ENCODE assay signal across 8 cellular contexts in genomic region chr11:27296406-27296994, GRCh38.
A peak's percentile ranks its signal among the peaks of the same experiment; 100 is the strongest.
DNase-seq lines count a peak whose midpoint lies in the region; ATAC-seq and TF ChIP-seq lines count a peak whose summit lies in the region.

No MANE protein-coding gene starts in this region.

- H3K27me3 ChIP-seq in NT2/D1 (ENCODE audit: insufficient read depth, insufficient read length) (no peaks in the 10 kb centered on the region), aorta (ENCODE audit: control insufficient read depth in 1 of 2, insufficient read depth in 2 of 2, low read length in 1 of 2) (no peaks in the 10 kb centered on the region)

- BruUV-seq in Calu3 (replicated peaks; lab: Mats Ljungman, UMichigan), result no TSS peak

- no peak overlapping the region for H3K4me3 Mint-ChIP-seq in Calu3 (ENCODE audit: low read depth, unreplicated experiment)
- H3K4me3 Mint-ChIP-seq in neural crest cell, result no peak overlapping the region

- H3K9ac ChIP-seq in NT2/D1 (ENCODE audit: insufficient read length, low read depth), result no peak overlapping the region

- CTCF ChIA-PET in Calu3 (lab: Charles Lee), result interaction anchor here (0.5 to 2.3 kb wide), 18 partner anchors 9 to 503 kb away, joined by 3 to 38 read pairs (median 5); partner anchors contain the start of gene LGR4

- ATAC-seq in GM19395 (IDR thresholded peaks at IDR 0.05; ENCODE audit: unreplicated experiment) (peak; percentile 81), HG03571 (IDR thresholded peaks at IDR 0.05; ENCODE audit: unreplicated experiment) (peak; percentile 59), aorta (ENCODE audit: low FRiP score) (no peak)

- H3K4me3 ChIP-seq in NT2/D1 (ENCODE audit: insufficient read length, low read depth) (no peak overlapping the region), aorta (ENCODE audit: low read length in 2 of 2) (no peak overlapping the region)

- DNase-seq in Calu3 (peak; percentile 12), NT2/D1 (ENCODE audit: low read depth, low spot score) (peak; percentile 33), dermis microvascular lymphatic vessel endothelial cell (ENCODE audit: low read depth in 2 of 2) (peak; percentile 17 to 63), neural crest cell (ENCODE audit: low read depth, low spot score) (no peak), aorta (no peak), SHP77 treated with DMSO at 0.1 percent for 48 hours (lab: John Stamatoyannopoulos, UW) (no peak)

- no peak overlapping the region for H3K27ac ChIP-seq in aorta (ENCODE audit: low read depth in 1 of 2, low read length in 2 of 2)

- peaks cover 17% of the 10 kb centered on the region for H3K4me1 Mint-ChIP-seq in Calu3 (ENCODE audit: low read depth, unreplicated experiment)
- H3K4me1 Mint-ChIP-seq in neural crest cell, result peaks cover 11% of the 10 kb centered on the region

- 62 to 69% methylated on average over 5 of the region's 5 CpGs for WGBS in aorta, 2 donors

- H3K9me3 Mint-ChIP-seq in Calu3 (ENCODE audit: low read depth, unreplicated experiment) (peaks cover 3% of the 10 kb centered on the region), neural crest cell (peaks cover 9% of the 10 kb centered on the region)

- no peak overlapping the region for H3K27ac Mint-ChIP-seq in Calu3 (ENCODE audit: unreplicated experiment)
- H3K27ac Mint-ChIP-seq in neural crest cell (ENCODE audit: unreplicated experiment), result no peak overlapping the region

- no peaks in the 10 kb centered on the region for H3K36me3 ChIP-seq in NT2/D1 (ENCODE audit: insufficient read depth, insufficient read length, low read length)
- no peaks in the 10 kb centered on the region for H3K36me3 ChIP-seq in aorta (ENCODE audit: control insufficient read depth in 1 of 2, insufficient read depth in 2 of 2, low read length in 1 of 2)

- peaks cover 5% of the 10 kb centered on the region for H3K36me3 Mint-ChIP-seq in Calu3 (ENCODE audit: insufficient read depth, unreplicated experiment)
- H3K36me3 Mint-ChIP-seq in neural crest cell (ENCODE audit: low read depth), result peaks cover 7% of the 10 kb centered on the region

- H3K4me1 ChIP-seq in NT2/D1 (ENCODE audit: insufficient read depth, insufficient read length) (no peaks in the 10 kb centered on the region), aorta (ENCODE audit: control insufficient read depth in 1 of 2, insufficient read depth in 2 of 2, low read length in 2 of 2) (no peaks in the 10 kb centered on the region)

- peak; percentile 29 for TF ChIP-seq CTCF in Calu3 (IDR thresholded peaks at IDR 0.05; ENCODE audit: unreplicated experiment)
- TF ChIP-seq CTCF in neural crest cell (conservative IDR thresholded peaks at IDR 0.05), result peak; percentile 75

- intact Hi-C loops in Calu3 (cut with micrococcal nuclease; ENCODE audit: unreplicated experiment), result loop anchor here (1.0 to 5.0 kb wide), 3 partner anchors 94 to 190 kb away; no protein-coding TSS in a partner anchor
- intact Hi-C loops in aorta (cut with DNase I), result loop anchor here (2.0 to 10.0 kb wide), 3 partner anchors 114 to 188 kb away; no protein-coding TSS in a partner anchor

- H3K9me3 ChIP-seq in NT2/D1 (ENCODE audit: insufficient read depth, low read length) (peaks cover 13% of the 10 kb centered on the region; the same call in 1 of the 2 replicates), aorta (ENCODE audit: control insufficient read depth, low read length) (no peaks in the 10 kb centered on the region)

- H3K27me3 Mint-ChIP-seq in Calu3 (ENCODE audit: unreplicated experiment), result no peaks in the 10 kb centered on the region
- no peaks in the 10 kb centered on the region for H3K27me3 Mint-ChIP-seq in neural crest cell (ENCODE audit: low read depth)

Comparison
In these comparisons a context has a peak if more than half of its experiments do, and no peak if none do; other contexts are left out.
1. DNase-seq: peak in Calu3 (single experiment), NT2/D1 (single experiment) and dermis microvascular lymphatic vessel endothelial cell (2 of 2); none in neural crest cell (single experiment), aorta (0 of 2) and SHP77 treated with DMSO at 0.1 percent for 48 hours (single experiment).